ENCODE assay signal across 1 cellular context in the genomic region with DNA sequence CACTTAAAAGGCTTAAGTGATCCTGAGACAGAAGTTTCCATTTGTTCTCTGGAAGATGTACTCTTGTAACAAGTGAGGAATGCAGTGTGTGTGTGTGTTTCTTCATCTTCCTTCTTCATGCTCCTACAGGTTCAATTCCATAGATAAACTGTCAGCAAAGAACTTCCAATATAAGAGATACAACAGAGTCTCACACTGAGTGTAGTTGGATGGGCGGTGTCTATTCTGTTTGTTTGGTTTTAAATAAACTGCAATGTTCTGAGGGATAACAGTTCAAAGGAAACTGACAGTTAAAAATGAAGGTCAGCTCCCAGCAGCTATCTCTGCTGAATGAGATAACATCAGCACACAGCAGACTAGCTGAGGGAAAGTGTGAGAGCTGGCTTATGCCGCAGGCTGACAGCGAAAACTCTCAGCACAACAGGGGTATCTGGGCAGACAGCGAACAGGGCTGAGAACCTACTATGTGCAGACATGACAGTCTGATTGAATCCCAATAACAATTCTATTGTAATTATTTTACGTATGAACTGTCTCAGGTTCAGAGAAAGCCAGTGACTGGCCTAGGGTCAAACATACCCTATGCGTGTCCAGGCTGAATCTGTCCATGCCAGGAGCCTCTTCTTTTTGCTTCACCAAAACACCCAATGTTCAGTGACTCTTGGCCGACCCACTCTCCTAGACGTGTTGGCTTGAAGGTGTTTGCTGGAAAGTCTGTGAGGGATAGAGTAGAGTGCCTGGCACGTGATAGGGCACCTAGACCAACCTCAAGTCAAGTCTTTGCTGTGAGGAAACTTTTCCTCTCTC.
A peak's percentile ranks its signal among the peaks of the same experiment; 100 is the strongest.
TF ChIP-seq lines count a peak whose summit lies in the region.

No MANE protein-coding gene starts in this region.

TF ChIP-seq in HepG2, 621 proteins besides CTCF, POLR2A, EP300 and RAD21 (continued from another document and continues in another):
- TF ChIP-seq, protein P1, sequence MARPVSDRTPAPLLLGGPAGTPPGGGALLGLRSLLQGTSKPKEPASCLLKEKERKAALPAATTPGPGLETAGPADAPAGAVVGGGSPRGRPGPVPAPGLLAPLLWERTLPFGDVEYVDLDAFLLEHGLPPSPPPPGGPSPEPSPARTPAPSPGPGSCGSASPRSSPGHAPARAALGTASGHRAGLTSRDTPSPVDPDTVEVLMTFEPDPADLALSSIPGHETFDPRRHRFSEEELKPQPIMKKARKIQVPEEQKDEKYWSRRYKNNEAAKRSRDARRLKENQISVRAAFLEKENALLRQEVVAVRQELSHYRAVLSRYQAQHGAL (CRISPR knock-in tag; IDR thresholded peaks at IDR 0.05; ENCODE audit: not compliant biosample characterization), result no peak
- TF ChIP-seq DMAP1 (CRISPR knock-in tag; IDR thresholded peaks at IDR 0.05) (no peak), ZNF703 (CRISPR knock-in tag; IDR thresholded peaks at IDR 0.05; ENCODE audit: borderline replicate concordance) (no peak), FOXC1 (CRISPR knock-in tag; IDR thresholded peaks at IDR 0.05; ENCODE audit: borderline replicate concordance) (no peak), TEAD3 (CRISPR knock-in tag; optimal IDR thresholded peaks at IDR 0.05; ENCODE audit: borderline replicate concordance) (peak; percentile 31), ZNF329 (CRISPR knock-in tag; IDR thresholded peaks at IDR 0.05; ENCODE audit: low read depth) (no peak), HNRNPH1 (optimal IDR thresholded peaks at IDR 0.05; ENCODE audit: low read depth, low read length) (no peak), RBM22 (optimal IDR thresholded peaks at IDR 0.05; ENCODE audit: low read length) (no peak), ZNF605 (CRISPR knock-in tag; IDR thresholded peaks at IDR 0.05) (no peak), MEIS1 (CRISPR knock-in tag; IDR thresholded peaks at IDR 0.05; ENCODE audit: borderline replicate concordance) (no peak), GFI1 (CRISPR knock-in tag; IDR thresholded peaks at IDR 0.05; ENCODE audit: borderline replicate concordance) (0 out of 2 replicates have a peak, but pooled peaks have one; percentile 46), ZNF790 (CRISPR knock-in tag; IDR thresholded peaks at IDR 0.05; ENCODE audit: borderline replicate concordance) (no peak), ZNF598 (CRISPR knock-in tag; IDR thresholded peaks at IDR 0.05; ENCODE audit: borderline replicate concordance) (no peak), MTF1 (CRISPR knock-in tag; IDR thresholded peaks at IDR 0.05) (no peak), CBX2 (IDR thresholded peaks at IDR 0.05; ENCODE audit: low read depth, low read length) (no peak), CBX2 (CRISPR knock-in tag; IDR thresholded peaks at IDR 0.05; ENCODE audit: low read depth) (no peak), ZMYM4 (CRISPR knock-in tag; IDR thresholded peaks at IDR 0.05) (peak; percentile 27; the same call in 1 of the 2 replicates), FLYWCH1 (CRISPR knock-in tag; IDR thresholded peaks at IDR 0.05) (no peak), MYC (CRISPR knock-in tag; IDR thresholded peaks at IDR 0.05; ENCODE audit: borderline replicate concordance) (no peak), SIX4 (CRISPR knock-in tag; IDR thresholded peaks at IDR 0.05) (no peak), KLF6 (CRISPR knock-in tag; IDR thresholded peaks at IDR 0.05) (no peak), TBL1XR1 (IDR thresholded peaks at IDR 0.05; ENCODE audit: borderline replicate concordance, low read length, partially characterized antibody) (no peak), ZNF382 (CRISPR knock-in tag; IDR thresholded peaks at IDR 0.05; ENCODE audit: borderline replicate concordance) (no peak), NR3C1 (CRISPR knock-in tag; IDR thresholded peaks at IDR 0.05) (no peak), HNF4A (CRISPR knock-in tag; IDR thresholded peaks at IDR 0.05) (peak; percentile 44; the same call in 1 of the 2 replicates)
- TF ChIP-seq, protein P2, sequence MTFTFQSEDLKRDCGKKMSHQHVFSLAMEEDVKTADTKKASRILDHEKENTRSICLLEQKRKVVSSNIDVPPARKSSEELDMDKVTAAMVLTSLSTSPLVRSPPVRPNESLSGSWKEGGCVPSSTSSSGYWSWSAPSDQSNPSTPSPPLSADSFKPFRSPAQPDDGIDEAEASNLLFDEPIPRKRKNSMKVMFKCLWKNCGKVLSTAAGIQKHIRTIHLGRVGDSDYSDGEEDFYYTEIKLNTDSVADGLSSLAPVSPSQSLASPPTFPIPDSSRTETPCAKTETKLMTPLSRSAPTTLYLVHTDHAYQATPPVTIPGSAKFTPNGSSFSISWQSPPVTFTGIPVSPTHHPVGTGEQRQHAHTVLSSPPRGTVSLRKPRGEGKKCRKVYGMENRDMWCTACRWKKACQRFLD (CRISPR knock-in tag; IDR thresholded peaks at IDR 0.05; ENCODE audit: borderline replicate concordance), result no peak
- TF ChIP-seq, protein P3, sequence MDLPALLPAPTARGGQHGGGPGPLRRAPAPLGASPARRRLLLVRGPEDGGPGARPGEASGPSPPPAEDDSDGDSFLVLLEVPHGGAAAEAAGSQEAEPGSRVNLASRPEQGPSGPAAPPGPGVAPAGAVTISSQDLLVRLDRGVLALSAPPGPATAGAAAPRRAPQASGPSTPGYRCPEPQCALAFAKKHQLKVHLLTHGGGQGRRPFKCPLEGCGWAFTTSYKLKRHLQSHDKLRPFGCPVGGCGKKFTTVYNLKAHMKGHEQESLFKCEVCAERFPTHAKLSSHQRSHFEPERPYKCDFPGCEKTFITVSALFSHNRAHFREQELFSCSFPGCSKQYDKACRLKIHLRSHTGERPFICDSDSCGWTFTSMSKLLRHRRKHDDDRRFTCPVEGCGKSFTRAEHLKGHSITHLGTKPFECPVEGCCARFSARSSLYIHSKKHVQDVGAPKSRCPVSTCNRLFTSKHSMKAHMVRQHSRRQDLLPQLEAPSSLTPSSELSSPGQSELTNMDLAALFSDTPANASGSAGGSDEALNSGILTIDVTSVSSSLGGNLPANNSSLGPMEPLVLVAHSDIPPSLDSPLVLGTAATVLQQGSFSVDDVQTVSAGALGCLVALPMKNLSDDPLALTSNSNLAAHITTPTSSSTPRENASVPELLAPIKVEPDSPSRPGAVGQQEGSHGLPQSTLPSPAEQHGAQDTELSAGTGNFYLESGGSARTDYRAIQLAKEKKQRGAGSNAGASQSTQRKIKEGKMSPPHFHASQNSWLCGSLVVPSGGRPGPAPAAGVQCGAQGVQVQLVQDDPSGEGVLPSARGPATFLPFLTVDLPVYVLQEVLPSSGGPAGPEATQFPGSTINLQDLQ (CRISPR knock-in tag; IDR thresholded peaks at IDR 0.05), result no peak
- TF ChIP-seq, protein P4, sequence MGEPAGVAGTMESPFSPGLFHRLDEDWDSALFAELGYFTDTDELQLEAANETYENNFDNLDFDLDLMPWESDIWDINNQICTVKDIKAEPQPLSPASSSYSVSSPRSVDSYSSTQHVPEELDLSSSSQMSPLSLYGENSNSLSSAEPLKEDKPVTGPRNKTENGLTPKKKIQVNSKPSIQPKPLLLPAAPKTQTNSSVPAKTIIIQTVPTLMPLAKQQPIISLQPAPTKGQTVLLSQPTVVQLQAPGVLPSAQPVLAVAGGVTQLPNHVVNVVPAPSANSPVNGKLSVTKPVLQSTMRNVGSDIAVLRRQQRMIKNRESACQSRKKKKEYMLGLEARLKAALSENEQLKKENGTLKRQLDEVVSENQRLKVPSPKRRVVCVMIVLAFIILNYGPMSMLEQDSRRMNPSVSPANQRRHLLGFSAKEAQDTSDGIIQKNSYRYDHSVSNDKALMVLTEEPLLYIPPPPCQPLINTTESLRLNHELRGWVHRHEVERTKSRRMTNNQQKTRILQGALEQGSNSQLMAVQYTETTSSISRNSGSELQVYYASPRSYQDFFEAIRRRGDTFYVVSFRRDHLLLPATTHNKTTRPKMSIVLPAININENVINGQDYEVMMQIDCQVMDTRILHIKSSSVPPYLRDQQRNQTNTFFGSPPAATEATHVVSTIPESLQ (CRISPR knock-in tag; conservative IDR thresholded peaks at IDR 0.05), result no peak
- TF ChIP-seq, protein P5, sequence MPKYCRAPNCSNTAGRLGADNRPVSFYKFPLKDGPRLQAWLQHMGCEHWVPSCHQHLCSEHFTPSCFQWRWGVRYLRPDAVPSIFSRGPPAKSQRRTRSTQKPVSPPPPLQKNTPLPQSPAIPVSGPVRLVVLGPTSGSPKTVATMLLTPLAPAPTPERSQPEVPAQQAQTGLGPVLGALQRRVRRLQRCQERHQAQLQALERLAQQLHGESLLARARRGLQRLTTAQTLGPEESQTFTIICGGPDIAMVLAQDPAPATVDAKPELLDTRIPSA (CRISPR knock-in tag; IDR thresholded peaks at IDR 0.05; ENCODE audit: borderline replicate concordance), result no peak
- TF ChIP-seq, protein P6, sequence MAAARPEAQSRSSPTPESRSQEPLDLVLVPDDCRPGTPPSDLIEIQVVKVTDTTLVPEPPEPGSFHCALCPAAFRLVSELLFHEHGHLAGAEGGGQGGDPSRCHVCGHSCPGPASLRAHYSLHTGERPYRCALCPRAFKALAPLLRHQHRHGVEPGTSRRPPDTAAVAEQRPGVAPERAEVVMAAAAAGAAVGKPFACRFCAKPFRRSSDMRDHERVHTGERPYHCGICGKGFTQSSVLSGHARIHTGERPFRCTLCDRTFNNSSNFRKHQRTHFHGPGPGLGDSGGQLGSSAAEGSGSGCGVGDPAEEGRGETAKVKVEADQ (CRISPR knock-in tag; IDR thresholded peaks at IDR 0.05; ENCODE audit: borderline replicate concordance), result no peak
- TF ChIP-seq, protein P7, sequence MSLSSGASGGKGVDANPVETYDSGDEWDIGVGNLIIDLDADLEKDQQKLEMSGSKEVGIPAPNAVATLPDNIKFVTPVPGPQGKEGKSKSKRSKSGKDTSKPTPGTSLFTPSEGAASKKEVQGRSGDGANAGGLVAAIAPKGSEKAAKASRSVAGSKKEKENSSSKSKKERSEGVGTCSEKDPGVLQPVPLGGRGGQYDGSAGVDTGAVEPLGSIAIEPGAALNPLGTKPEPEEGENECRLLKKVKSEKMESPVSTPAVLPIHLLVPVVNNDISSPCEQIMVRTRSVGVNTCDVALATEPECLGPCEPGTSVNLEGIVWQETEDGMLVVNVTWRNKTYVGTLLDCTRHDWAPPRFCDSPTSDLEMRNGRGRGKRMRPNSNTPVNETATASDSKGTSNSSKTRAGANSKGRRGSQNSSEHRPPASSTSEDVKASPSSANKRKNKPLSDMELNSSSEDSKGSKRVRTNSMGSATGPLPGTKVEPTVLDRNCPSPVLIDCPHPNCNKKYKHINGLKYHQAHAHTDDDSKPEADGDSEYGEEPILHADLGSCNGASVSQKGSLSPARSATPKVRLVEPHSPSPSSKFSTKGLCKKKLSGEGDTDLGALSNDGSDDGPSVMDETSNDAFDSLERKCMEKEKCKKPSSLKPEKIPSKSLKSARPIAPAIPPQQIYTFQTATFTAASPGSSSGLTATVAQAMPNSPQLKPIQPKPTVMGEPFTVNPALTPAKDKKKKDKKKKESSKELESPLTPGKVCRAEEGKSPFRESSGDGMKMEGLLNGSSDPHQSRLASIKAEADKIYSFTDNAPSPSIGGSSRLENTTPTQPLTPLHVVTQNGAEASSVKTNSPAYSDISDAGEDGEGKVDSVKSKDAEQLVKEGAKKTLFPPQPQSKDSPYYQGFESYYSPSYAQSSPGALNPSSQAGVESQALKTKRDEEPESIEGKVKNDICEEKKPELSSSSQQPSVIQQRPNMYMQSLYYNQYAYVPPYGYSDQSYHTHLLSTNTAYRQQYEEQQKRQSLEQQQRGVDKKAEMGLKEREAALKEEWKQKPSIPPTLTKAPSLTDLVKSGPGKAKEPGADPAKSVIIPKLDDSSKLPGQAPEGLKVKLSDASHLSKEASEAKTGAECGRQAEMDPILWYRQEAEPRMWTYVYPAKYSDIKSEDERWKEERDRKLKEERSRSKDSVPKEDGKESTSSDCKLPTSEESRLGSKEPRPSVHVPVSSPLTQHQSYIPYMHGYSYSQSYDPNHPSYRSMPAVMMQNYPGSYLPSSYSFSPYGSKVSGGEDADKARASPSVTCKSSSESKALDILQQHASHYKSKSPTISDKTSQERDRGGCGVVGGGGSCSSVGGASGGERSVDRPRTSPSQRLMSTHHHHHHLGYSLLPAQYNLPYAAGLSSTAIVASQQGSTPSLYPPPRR (CRISPR knock-in tag; IDR thresholded peaks at IDR 0.05; ENCODE audit: borderline replicate concordance), result peak; percentile 49; the same call in 1 of the 2 replicates
- TF ChIP-seq, protein P8, sequence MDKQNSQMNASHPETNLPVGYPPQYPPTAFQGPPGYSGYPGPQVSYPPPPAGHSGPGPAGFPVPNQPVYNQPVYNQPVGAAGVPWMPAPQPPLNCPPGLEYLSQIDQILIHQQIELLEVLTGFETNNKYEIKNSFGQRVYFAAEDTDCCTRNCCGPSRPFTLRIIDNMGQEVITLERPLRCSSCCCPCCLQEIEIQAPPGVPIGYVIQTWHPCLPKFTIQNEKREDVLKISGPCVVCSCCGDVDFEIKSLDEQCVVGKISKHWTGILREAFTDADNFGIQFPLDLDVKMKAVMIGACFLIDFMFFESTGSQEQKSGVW (CRISPR knock-in tag; IDR thresholded peaks at IDR 0.05; ENCODE audit: borderline replicate concordance), result no peak
- TF ChIP-seq, protein P9, sequence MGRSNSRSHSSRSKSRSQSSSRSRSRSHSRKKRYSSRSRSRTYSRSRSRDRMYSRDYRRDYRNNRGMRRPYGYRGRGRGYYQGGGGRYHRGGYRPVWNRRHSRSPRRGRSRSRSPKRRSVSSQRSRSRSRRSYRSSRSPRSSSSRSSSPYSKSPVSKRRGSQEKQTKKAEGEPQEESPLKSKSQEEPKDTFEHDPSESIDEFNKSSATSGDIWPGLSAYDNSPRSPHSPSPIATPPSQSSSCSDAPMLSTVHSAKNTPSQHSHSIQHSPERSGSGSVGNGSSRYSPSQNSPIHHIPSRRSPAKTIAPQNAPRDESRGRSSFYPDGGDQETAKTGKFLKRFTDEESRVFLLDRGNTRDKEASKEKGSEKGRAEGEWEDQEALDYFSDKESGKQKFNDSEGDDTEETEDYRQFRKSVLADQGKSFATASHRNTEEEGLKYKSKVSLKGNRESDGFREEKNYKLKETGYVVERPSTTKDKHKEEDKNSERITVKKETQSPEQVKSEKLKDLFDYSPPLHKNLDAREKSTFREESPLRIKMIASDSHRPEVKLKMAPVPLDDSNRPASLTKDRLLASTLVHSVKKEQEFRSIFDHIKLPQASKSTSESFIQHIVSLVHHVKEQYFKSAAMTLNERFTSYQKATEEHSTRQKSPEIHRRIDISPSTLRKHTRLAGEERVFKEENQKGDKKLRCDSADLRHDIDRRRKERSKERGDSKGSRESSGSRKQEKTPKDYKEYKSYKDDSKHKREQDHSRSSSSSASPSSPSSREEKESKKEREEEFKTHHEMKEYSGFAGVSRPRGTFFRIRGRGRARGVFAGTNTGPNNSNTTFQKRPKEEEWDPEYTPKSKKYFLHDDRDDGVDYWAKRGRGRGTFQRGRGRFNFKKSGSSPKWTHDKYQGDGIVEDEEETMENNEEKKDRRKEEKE (IDR thresholded peaks at IDR 0.05), result no peak
- TF ChIP-seq, protein P10, sequence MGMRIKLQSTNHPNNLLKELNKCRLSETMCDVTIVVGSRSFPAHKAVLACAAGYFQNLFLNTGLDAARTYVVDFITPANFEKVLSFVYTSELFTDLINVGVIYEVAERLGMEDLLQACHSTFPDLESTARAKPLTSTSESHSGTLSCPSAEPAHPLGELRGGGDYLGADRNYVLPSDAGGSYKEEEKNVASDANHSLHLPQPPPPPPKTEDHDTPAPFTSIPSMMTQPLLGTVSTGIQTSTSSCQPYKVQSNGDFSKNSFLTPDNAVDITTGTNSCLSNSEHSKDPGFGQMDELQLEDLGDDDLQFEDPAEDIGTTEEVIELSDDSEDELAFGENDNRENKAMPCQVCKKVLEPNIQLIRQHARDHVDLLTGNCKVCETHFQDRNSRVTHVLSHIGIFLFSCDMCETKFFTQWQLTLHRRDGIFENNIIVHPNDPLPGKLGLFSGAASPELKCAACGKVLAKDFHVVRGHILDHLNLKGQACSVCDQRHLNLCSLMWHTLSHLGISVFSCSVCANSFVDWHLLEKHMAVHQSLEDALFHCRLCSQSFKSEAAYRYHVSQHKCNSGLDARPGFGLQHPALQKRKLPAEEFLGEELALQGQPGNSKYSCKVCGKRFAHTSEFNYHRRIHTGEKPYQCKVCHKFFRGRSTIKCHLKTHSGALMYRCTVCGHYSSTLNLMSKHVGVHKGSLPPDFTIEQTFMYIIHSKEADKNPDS (CRISPR knock-in tag; IDR thresholded peaks at IDR 0.05), result no peak
